Comparison of ENCODE assay signal across 2 cellular contexts in genomic region chr5:170154297-170154696, GRCh38.
TF ChIP-seq lines count a peak whose summit lies in the region.

No MANE protein-coding gene starts in this region.

TF ChIP-seq in SK-N-SH, 30 proteins besides CTCF, POLR2A, EP300 and RAD21 (continued from another document):
- TF ChIP-seq, protein P1, sequence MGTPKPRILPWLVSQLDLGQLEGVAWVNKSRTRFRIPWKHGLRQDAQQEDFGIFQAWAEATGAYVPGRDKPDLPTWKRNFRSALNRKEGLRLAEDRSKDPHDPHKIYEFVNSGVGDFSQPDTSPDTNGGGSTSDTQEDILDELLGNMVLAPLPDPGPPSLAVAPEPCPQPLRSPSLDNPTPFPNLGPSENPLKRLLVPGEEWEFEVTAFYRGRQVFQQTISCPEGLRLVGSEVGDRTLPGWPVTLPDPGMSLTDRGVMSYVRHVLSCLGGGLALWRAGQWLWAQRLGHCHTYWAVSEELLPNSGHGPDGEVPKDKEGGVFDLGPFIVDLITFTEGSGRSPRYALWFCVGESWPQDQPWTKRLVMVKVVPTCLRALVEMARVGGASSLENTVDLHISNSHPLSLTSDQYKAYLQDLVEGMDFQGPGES (IDR thresholded peaks at IDR 0.05; ENCODE audit: low read depth, low read length), result no peak
- TF ChIP-seq USF2 (IDR thresholded peaks at IDR 0.05; ENCODE audit: borderline replicate concordance, low read depth, low read length), result no peak

TF ChIP-seq in SK-N-SH treated with all-trans-retinoic acid at 6 μM for 48 hours, 23 proteins besides CTCF, POLR2A, EP300 and RAD21 (continued from another document):
- TF ChIP-seq TSHZ2 (CRISPR knock-in tag; IDR thresholded peaks at IDR 0.05), result no peak
- TF ChIP-seq ZC3H10 (CRISPR knock-in tag; IDR thresholded peaks at IDR 0.05), result no peak
- no peak for TF ChIP-seq TCF4 (CRISPR knock-in tag; IDR thresholded peaks at IDR 0.05; ENCODE audit: borderline replicate concordance)
- TF ChIP-seq ZFP30 (CRISPR knock-in tag; IDR thresholded peaks at IDR 0.05), result no peak
- no peak for TF ChIP-seq ISL1 (CRISPR knock-in tag; IDR thresholded peaks at IDR 0.05)
- TF ChIP-seq CSRNP3 (CRISPR knock-in tag; IDR thresholded peaks at IDR 0.05), result no peak
- TF ChIP-seq ZFP3 (CRISPR knock-in tag; IDR thresholded peaks at IDR 0.05), result no peak
- TF ChIP-seq POU6F1 (CRISPR knock-in tag; IDR thresholded peaks at IDR 0.05; ENCODE audit: borderline replicate concordance, low read depth), result no peak
- TF ChIP-seq SNAI2 (CRISPR knock-in tag; IDR thresholded peaks at IDR 0.05), result no peak
- no peak for TF ChIP-seq PPARA (CRISPR knock-in tag; IDR thresholded peaks at IDR 0.05; ENCODE audit: borderline replicate concordance)
- TF ChIP-seq ESRRG (CRISPR knock-in tag; IDR thresholded peaks at IDR 0.05), result no peak
- TF ChIP-seq ZNF70 (CRISPR knock-in tag; IDR thresholded peaks at IDR 0.05), result no peak
